Comparison of ENCODE assay signal across 31 cellular contexts in the genomic region with DNA sequence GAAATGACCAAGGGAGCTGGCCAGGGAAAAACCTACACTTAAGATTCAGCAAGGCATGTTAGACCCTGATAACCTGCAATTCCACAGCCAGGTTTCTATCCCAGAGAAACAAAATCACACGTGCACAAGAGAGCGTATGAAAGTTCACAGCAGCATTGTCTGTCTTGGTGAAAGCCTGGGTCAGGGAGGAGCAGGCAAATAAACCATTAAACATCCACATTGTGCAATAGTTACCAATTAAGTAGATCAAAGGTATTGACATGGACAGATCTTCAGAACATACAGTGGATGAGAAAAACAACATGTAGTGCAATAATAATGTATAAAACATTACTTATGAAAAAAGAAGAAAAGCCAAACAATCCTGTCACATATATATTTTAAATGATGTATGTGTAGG. TPM values are rescaled to one million over a fixed set of nuclear protein-coding genes. Genes with fewer than 3 reads are reported as not detected.
A peak's percentile ranks its signal among the peaks of the same experiment; 100 is the strongest.
DNase-seq lines count a peak whose midpoint lies in the region; ATAC-seq, FAIRE-seq and TF ChIP-seq lines count a peak whose summit lies in the region.
"Had no signal": no experiment of that assay in that cellular context is flagged by ENCODE, and none has a peak within 500 bp of the region (broad histone marks: within the 10 kb centered on the region; RNA-seq: fewer than 3 reads in every experiment).

No MANE protein-coding gene starts in this region.

- intact Hi-C loops in left ventricle myocardium inferior (cut with micrococcal nuclease) = loop anchor here (5.0 kb wide), 2 partner anchors 43 to 103 kb away; no protein-coding TSS in a partner anchor
- intact Hi-C loops in cardiac septum (cut with DNase I) = loop anchor here (5.0 kb wide), 1 partner anchor 163 kb away; no protein-coding TSS in a partner anchor
- intact Hi-C loops in HepG2 (cut with micrococcal nuclease; ENCODE audit: unreplicated experiment) = loop anchor here (10.0 kb wide), 1 partner anchor 220 kb away; the partner anchor contains the start of gene CCDC69
- intact Hi-C loops in sigmoid colon (cut with DNase I) = loop anchor here (5.0 kb wide), 1 partner anchor 43 kb away; no protein-coding TSS in a partner anchor
- intact Hi-C loops in vagina (cut with DNase I) = loop anchor here (5.0 kb wide), 1 partner anchor 38 kb away; no protein-coding TSS in a partner anchor

- no peak for TF ChIP-seq CTCF in left ventricle myocardium inferior (IDR thresholded peaks at IDR 0.05; ENCODE audit: borderline replicate concordance)
- no peak for TF ChIP-seq CTCF in HepG2 (CRISPR knock-in tag; IDR thresholded peaks at IDR 0.05)
- TF ChIP-seq CTCF in sigmoid colon (IDR thresholded peaks at IDR 0.05) = no peak
- TF ChIP-seq CTCF in vagina (IDR thresholded peaks at IDR 0.05) = no peak
- TF ChIP-seq CTCF in HFFc6 (IDR thresholded peaks at IDR 0.05) = no peak

- WGBS in HepG2 (ENCODE audit: low lambda C conversion rate) = 0% methylated on average over 2 of the region's 2 CpGs
- WGBS in sigmoid colon, 2 donors = 19 to 76% methylated on average over 2 of the region's 2 CpGs

- H3K27me3 Mint-ChIP-seq in HFFc6 (ENCODE audit: insufficient read depth) = peaks cover 9% of the 10 kb centered on the region

- H3K36me3 ChIP-seq in left ventricle myocardium inferior (no peaks in the 10 kb centered on the region), HepG2 (replicated peaks in 1 of 2; ENCODE audit: control insufficient read depth in 1 of 2, insufficient read depth in 2 of 2, low read length in 2 of 2) (no peaks in the 10 kb centered on the region), sigmoid colon (no peaks in the 10 kb centered on the region), vagina (no peaks in the 10 kb centered on the region)
- H3K36me3 ChIP-seq: colonic mucosa, HAP-1 had no signal

- BruUV-seq in HepG2 (replicated peaks; lab: Mats Ljungman, UMichigan) = no TSS peak

- H3K4me1 Mint-ChIP-seq in HFFc6 (ENCODE audit: low read depth) = peaks cover 19% of the 10 kb centered on the region
- H3K4me1 Mint-ChIP-seq: natural killer cell had no signal

- TF ChIP-seq POLR2A in HepG2 (IDR thresholded peaks at IDR 0.05; ENCODE audit: insufficient read depth in 1 of 2, low read depth in 2 of 2, low read length in 2 of 2) (no peak), sigmoid colon (IDR thresholded peaks at IDR 0.05) (no peak), vagina (IDR thresholded peaks at IDR 0.05) (no peak)

- no peaks in the 10 kb centered on the region for H3K9me3 Mint-ChIP-seq in HFFc6
- H3K9me3 Mint-ChIP-seq: activated naive CD4-positive, alpha-beta T cell treated with anti-CD3 and anti-CD28 coated beads, Interleukin-2, amount 50 U/mL, for 72 hours; CD14-positive monocyte; mesothelial cell of epicardium; natural killer cell; stimulated activated naive CD8-positive, alpha-beta T cell treated with anti-CD3 and anti-CD28 coated beads, Interleukin-15, Interleukin-2, amounts not matched to agents 100 ng/mL and 50 ng/mL, for 24 hours; type B pancreatic cell had no signal

- no peak overlapping the region for H2AFZ ChIP-seq in HepG2 (ENCODE audit: low read length)
- H2AFZ ChIP-seq: hepatocyte had no signal

- CTCF ChIA-PET in HepG2 (lab: Yijun Ruan, JAX; ENCODE audit: low intra/inter-chr PET ratio, low total read pairs) = no interaction called here

- H3K4me1 ChIP-seq in left ventricle myocardium inferior (peaks cover 64% of the 10 kb centered on the region), HepG2 (ENCODE audit: insufficient read depth, low read length) (peaks cover 77% of the 10 kb centered on the region), sigmoid colon (peaks cover 0 to 50% (median 38%) of the 10 kb centered on the region in 4 donors), vagina (peaks cover 55% of the 10 kb centered on the region)
- H3K4me1 ChIP-seq: foreskin keratinocyte, HAP-1 had no signal

- no peaks in the 10 kb centered on the region for H3K79me2 ChIP-seq in HepG2 (ENCODE audit: insufficient read depth, low read length)
- H3K79me2 ChIP-seq: hepatocyte had no signal

- FAIRE-seq in HepG2 (lab: Jason Lieb, UNC) = peak; percentile 52
- FAIRE-seq: bronchial epithelial cell had no signal

- TF ChIP-seq RAD21 in HepG2 (CRISPR knock-in tag; IDR thresholded peaks at IDR 0.05) = no peak

- peak overlapping the region; percentile 90 for H3K27ac ChIP-seq in left ventricle myocardium inferior (replicated peaks)
- H3K27ac ChIP-seq in HepG2 (ENCODE audit: extremely low read length, insufficient read depth, low read length) = peak overlapping the region; percentile 68
- peak overlapping the region; percentile 74 to 88 (median 80) for H3K27ac ChIP-seq in sigmoid colon
- H3K27ac ChIP-seq in vagina = peak overlapping the region; percentile 81
- H3K27ac ChIP-seq: 22Rv1, colonic mucosa, foreskin keratinocyte had no signal

- no peak overlapping the region for H3K27ac Mint-ChIP-seq in HFFc6
- H3K27ac Mint-ChIP-seq: activated naive CD4-positive, alpha-beta T cell treated with anti-CD3 and anti-CD28 coated beads, Interleukin-2, amount 50 U/mL, for 72 hours; CD14-positive monocyte; mesothelial cell of epicardium; natural killer cell; stimulated activated naive CD8-positive, alpha-beta T cell treated with anti-CD3 and anti-CD28 coated beads, Interleukin-15, Interleukin-2, amounts not matched to agents 100 ng/mL and 50 ng/mL, for 24 hours; type B pancreatic cell had no signal

- H3K4me3 Mint-ChIP-seq in HFFc6 = no peak overlapping the region
- H3K4me3 Mint-ChIP-seq: CD14-positive monocyte; mesothelial cell of epicardium; natural killer cell; stimulated activated naive CD8-positive, alpha-beta T cell treated with anti-CD3 and anti-CD28 coated beads, Interleukin-15, Interleukin-2, amounts not matched to agents 100 ng/mL and 50 ng/mL, for 24 hours; type B pancreatic cell had no signal

- in situ Hi-C loops in HepG2 (cut with HindIII; ENCODE audit: extremely low pct_ligation_motif_present, low pct_unique_long_range_greater_than_20kb) = no loop called here

- H3K27me3 ChIP-seq in left ventricle myocardium inferior (ENCODE audit: low read depth) = no peaks in the 10 kb centered on the region
- H3K27me3 ChIP-seq in HepG2 (ENCODE audit: control insufficient read depth in 1 of 2, insufficient read depth in 2 of 2, low read length in 2 of 2) = no peaks in the 10 kb centered on the region
- no peaks in the 10 kb centered on the region for H3K27me3 ChIP-seq in sigmoid colon
- H3K27me3 ChIP-seq in vagina = no peaks in the 10 kb centered on the region
- H3K27me3 ChIP-seq: colonic mucosa, hepatocyte had no signal

- no peaks in the 10 kb centered on the region for H3K36me3 Mint-ChIP-seq in HFFc6 (ENCODE audit: low read depth)
- H3K36me3 Mint-ChIP-seq: activated naive CD4-positive, alpha-beta T cell treated with anti-CD3 and anti-CD28 coated beads, Interleukin-2, amount 50 U/mL, for 72 hours; CD14-positive monocyte; mesothelial cell of epicardium; natural killer cell; type B pancreatic cell had no signal

- peak in 1 of 2 experiments; percentile 81; a peak in 2 of 4 replicates for TF ChIP-seq EP300 in HepG2 (IDR thresholded peaks at IDR 0.05; ENCODE audit: low read depth in 2 of 2, low read length in 2 of 2)
- TF ChIP-seq EP300 in HepG2 (CRISPR knock-in tag; IDR thresholded peaks at IDR 0.05; ENCODE audit: borderline replicate concordance) = no peak; the same call in 1 of the 2 replicates
- TF ChIP-seq EP300 in sigmoid colon (IDR thresholded peaks at IDR 0.05) = no peak

- POLR2A ChIA-PET in HepG2 (lab: Yijun Ruan, JAX) = interaction anchor here (0.8 to 3.3 kb wide), 3 partner anchors 9 to 16 kb away, joined by 3 to 31 read pairs (median 4); partner anchors contain the start of gene GPX3

- H3K4me3 ChIP-seq in left ventricle myocardium inferior (no peak overlapping the region), HepG2 (replicated peaks in 1 of 3; ENCODE audit: insufficient read depth in 1 of 3, low read depth in 2 of 3, low read length in 3 of 3) (peak overlapping the region in 2 of 3 experiments; percentile 13 to 40; a peak in 2 of 6 replicates), sigmoid colon (no peak overlapping the region), vagina (no peak overlapping the region)
- H3K4me3 ChIP-seq: colonic mucosa, HAP-1, hepatocyte had no signal

- DNase-seq in left ventricle myocardium inferior (no peak), cardiac septum (ENCODE audit: low spot score) (no peak), HepG2 (ENCODE audit: low spot score) (peak; percentile 75), sigmoid colon (no peak), vagina (ENCODE audit: extremely low spot score in 2 of 2) (no peak), NCI-H510A (lab: John Stamatoyannopoulos, UW) (no peak), HFFc6 (no peak)
- no peak for DNase-seq in stimulated activated CD4-positive, alpha-beta T cell treated with anti-CD3 and anti-CD28 coated beads, Interleukin-2, amount 100 ng/mL, for 48 hours
- DNase-seq: activated T-cell treated with anti-CD3 and anti-CD28 coated beads for 4 hours; anterior cingulate cortex; Calu3; colonic mucosa; DMS79 treated with DMSO at 0.1 percent for 48 hours; effector memory CD4-positive, alpha-beta T cell; erythroblast; foreskin keratinocyte; Kasumi-1; natural killer cell; NCI-H446 treated with DMSO at 0.1 percent for 48 hours; OCI-M1 had no signal

- peak; percentile 45 for ATAC-seq in HepG2
- ATAC-seq: activated naive CD4-positive, alpha-beta T cell treated with anti-CD3 and anti-CD28 coated beads, Interleukin-2, amount 50 U/mL, for 72 hours; foreskin keratinocyte; natural killer cell; SK-N-SH treated with all-trans-retinoic acid at 6 μM for 48 hours had no signal

- no peaks in the 10 kb centered on the region for H4K20me1 ChIP-seq in HepG2 (ENCODE audit: insufficient read depth, low read length)

- peak overlapping the region; percentile 70 for H3K4me2 ChIP-seq in HepG2 (ENCODE audit: low read depth, low read length)
- H3K4me2 ChIP-seq: hepatocyte had no signal

- H3K9ac ChIP-seq in HepG2 (ENCODE audit: insufficient read depth, low read depth, low read length) = 0 out of 2 replicates have a peak overlapping the region, but pooled peaks have one; percentile 28

- H3K9me3 ChIP-seq in left ventricle myocardium inferior (replicated peaks) (no peaks in the 10 kb centered on the region), HepG2 (ENCODE audit: low read length) (no peaks in the 10 kb centered on the region), sigmoid colon (no peaks in the 10 kb centered on the region), vagina (no peaks in the 10 kb centered on the region)
- H3K9me3 ChIP-seq: colonic mucosa, HAP-1 had no signal

RNA-seq across cellular contexts. Expression of gene GPX3, which starts 15.9 kb away (rescaled TPM):
- total RNA-seq in left ventricle myocardium inferior (744 TPM), cardiac septum (461 TPM), HepG2 (2016; rRNA removed; fragmentation: Illumina TruSeq; extraction: Trizol) (31.9 and 33.8 TPM in 2 replicates), sigmoid colon (1,000 to 10,000 TPM in 2 of 4 donors, 100 to 1,000 TPM in 2; 616 to 2,079 (median 918) TPM), vagina (3,069 TPM)
- total RNA-seq in HepG2 (2016; cell fraction: cytosol; rRNA removed; fragmentation: Illumina TruSeq; extraction: Trizol; ENCODE audit: low read depth) = 15.0 and 22.4 TPM in 2 replicates
- 27.5 and 35.1 TPM in 2 replicates for total RNA-seq in HepG2 (2016; cell fraction: insoluble cytoplasmic fraction; rRNA removed; fragmentation: Illumina TruSeq; extraction: Trizol)
- total RNA-seq in HepG2 (2016; cell fraction: membrane; rRNA removed; fragmentation: Illumina TruSeq; extraction: Trizol) = 43.3 and 53.5 TPM in 2 replicates
- total RNA-seq in HepG2 (2016; cell fraction: nucleus; rRNA removed; fragmentation: Illumina TruSeq; extraction: Trizol) = 37.4 and 44.4 TPM in 2 replicates
- polyA plus RNA-seq in HepG2 (2011; rRNA removed) (1,506 and 1,892 TPM in 2 replicates), sigmoid colon (1,000 to 10,000 TPM in 1 of 3 donors, 100 to 1,000 TPM in 1, 10 to 100 TPM in 1; 85.1 to 1,326 (median 302) TPM)
- polyA plus RNA-seq in HepG2 (2011; cell fraction: cytosol; rRNA removed) = 1,827 and 1,911 TPM in 2 replicates
- 579 and 581 TPM in 2 replicates for polyA plus RNA-seq in HepG2 (2011; cell fraction: nucleus; rRNA removed)
- polyA plus RNA-seq in HepG2 (2012) = 440 and 606 TPM in 2 replicates
- 58.7 and 88.7 TPM in 2 replicates for polyA plus RNA-seq in HepG2 (2016; cell fraction: cytosol; fragmentation: Illumina TruSeq; extraction: Trizol; ENCODE audit: low read depth)
- 65.0 and 89.5 TPM in 2 replicates for polyA plus RNA-seq in HepG2 (2016; cell fraction: insoluble cytoplasmic fraction; fragmentation: Illumina TruSeq; extraction: Trizol; ENCODE audit: low read depth)
- polyA plus RNA-seq in HepG2 (2016; cell fraction: membrane; fragmentation: Illumina TruSeq; extraction: Trizol; ENCODE audit: low read depth) = 111 and 130 TPM in 2 replicates
- polyA plus RNA-seq in HepG2 (2016; cell fraction: nucleus; fragmentation: Illumina TruSeq; extraction: Trizol; ENCODE audit: insufficient read depth, low read depth) = 94.5 and 99.0 TPM in 2 replicates
- 1.3 and 2,208 TPM in 2 replicates for polyA minus RNA-seq in HepG2 (2011; rRNA and poly(A)+ RNA removed; ENCODE audit: low replicate concordance)
- polyA minus RNA-seq in HepG2 (2011; cell fraction: cytosol; rRNA and poly(A)+ RNA removed) = 329 and 350 TPM in 2 replicates
- polyA minus RNA-seq in HepG2 (2011; cell fraction: nucleus; rRNA and poly(A)+ RNA removed) = 159 and 243 TPM in 2 replicates
- total RNA-seq in HFFc6 (2021; fragmentation: NEBNext Ultra II Directional; extraction: Animal tissue kit (Norgen Biotek cat#: 25700)) = 1 to 10 TPM in 1 of 6 experiments, under 1 TPM in 5; 0.66 to 1.2 (median 0.77) TPM
- total RNA-seq: Calu3; T-helper 2 cell treated with Interferon-gamma antibody and Interleukin-4, amounts not matched to agents 100 ng/mL and 5 ng/mL, for 36 hours had no signal

Comparison
In these comparisons a context has a peak if more than half of its experiments do, and no peak if none do; other contexts are left out.
1. H3K4me3 ChIP-seq: peak in HepG2 (2 of 3); none in left ventricle myocardium inferior (single experiment), sigmoid colon (0 of 4) and vagina (0 of 2).
2. RNA of gene GPX3, which starts 15.9 kb away (total RNA-seq): 3,069 TPM in vagina (single experiment), 616 to 2,079 TPM in sigmoid colon, 744 TPM in left ventricle myocardium inferior (single experiment), 461 TPM in cardiac septum (single experiment) and 15.0 to 53.5 TPM in HepG2; 0.66 to 1.2 TPM in HFFc6; every median in the first group is over 4 times any median in the second.
3. Peak in every context shown above with its lines, with median percentiles within 50 percentile points of each other: H3K27ac ChIP-seq.